9 cellular contexts compared by ENCODE assay signal in the genomic region with DNA sequence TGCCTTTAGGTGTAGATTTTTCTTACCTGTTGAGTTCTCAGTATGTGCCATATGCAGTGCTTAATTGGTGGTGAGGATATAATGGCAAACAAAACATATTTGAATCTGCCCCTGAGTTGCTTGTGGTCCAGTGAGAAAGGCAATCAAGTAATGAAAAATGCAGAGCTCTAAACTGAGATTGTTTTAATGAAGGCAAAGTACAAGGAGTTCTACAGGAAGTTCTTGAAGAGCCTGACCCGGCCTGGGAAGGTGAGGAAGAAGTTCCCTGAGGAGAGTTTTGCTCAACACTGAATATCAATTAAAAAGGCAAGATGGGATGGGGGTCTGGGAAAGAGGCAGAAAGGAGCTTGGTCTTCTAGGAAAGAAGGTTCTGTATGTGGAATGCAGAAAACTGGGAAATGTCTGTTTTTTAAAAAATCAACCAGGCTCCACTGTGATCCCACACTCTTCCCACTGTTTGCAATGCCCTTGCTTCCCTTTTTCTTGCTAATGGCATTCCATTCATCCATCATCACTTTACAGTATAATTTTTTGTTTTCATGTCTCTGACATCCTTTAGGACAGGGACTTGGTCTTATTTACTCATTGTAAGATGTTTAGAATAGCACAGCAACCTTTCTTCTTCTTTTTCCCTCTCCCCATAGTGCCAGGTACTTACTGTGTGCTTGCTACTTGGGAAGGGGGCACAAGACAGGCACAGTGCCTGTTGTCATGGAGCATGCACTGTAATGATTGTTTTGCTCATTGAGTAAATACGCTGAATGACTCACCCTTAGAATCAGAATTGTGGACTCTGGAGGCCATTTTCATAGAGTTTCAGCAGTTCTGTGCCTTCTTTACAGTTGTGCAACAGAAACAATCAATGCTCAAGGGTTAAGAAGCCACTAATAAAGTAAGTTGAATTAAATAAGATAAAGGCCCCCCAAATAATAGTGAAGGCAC.
DNase-seq lines count a peak whose midpoint lies in the region; ATAC-seq, FAIRE-seq and TF ChIP-seq lines count a peak whose summit lies in the region.
"Had no signal": no experiment of that assay in that cellular context is flagged by ENCODE, and none has a peak within 500 bp of the region (broad histone marks: within the 10 kb centered on the region; RNA-seq: fewer than 3 reads in every experiment).

No MANE protein-coding gene starts in this region.

- no peak for ATAC-seq in Right ventricle myocardium inferior

- H3K27ac ChIP-seq in mesodermal cell (ENCODE audit: low read depth, low read length, severe bottlenecking): peak overlapping the region; percentile 31

- WGBS in mesodermal cell (ENCODE audit: insufficient coverage in 2 of 2), 2 experiments: 75 to 80% methylated on average over 1 to 2 of the region's 2 CpGs

- H3K9me3 ChIP-seq in mesodermal cell (ENCODE audit: control insufficient read depth, low read length): no peaks in the 10 kb centered on the region

- intact Hi-C loops in Right ventricle myocardium inferior (cut with DNase I): no loop called here

- no peaks in the 10 kb centered on the region for H3K27me3 ChIP-seq in bronchial epithelial cell (ENCODE audit: control insufficient read depth, insufficient read depth, low read length)

- H3K36me3 ChIP-seq in bronchial epithelial cell (ENCODE audit: control insufficient read depth, insufficient read depth, low read length) (peaks cover 1% of the 10 kb centered on the region), mesodermal cell (ENCODE audit: control insufficient read depth, insufficient read depth, low read length) (no peaks in the 10 kb centered on the region)

- no peak for FAIRE-seq in bronchial epithelial cell (lab: Jason Lieb, UNC)

- peaks cover 12% of the 10 kb centered on the region for H3K4me1 ChIP-seq in mesodermal cell (ENCODE audit: control insufficient read depth, insufficient read depth, low read length, poor library complexity, severe bottlenecking)

- H3K4me3 ChIP-seq in bronchial epithelial cell (ENCODE audit: low read depth, low read length) (no peak overlapping the region), mesodermal cell (ENCODE audit: extremely low read depth, insufficient read depth, low read length, poor library complexity, severe bottlenecking) (no peak overlapping the region)

- DNase-seq in DMS79 (lab: John Stamatoyannopoulos, UW) (peak; percentile 5), NCI-H2029 treated with DMSO at 0.1 percent for 48 hours (lab: John Stamatoyannopoulos, UW) (peak; percentile 44), bronchial epithelial cell (ENCODE audit: low read depth) (peak; percentile 93), NAMALWA (ENCODE audit: low spot score) (no peak), Right ventricle myocardium inferior (ENCODE audit: missing footprints) (no peak), anterior cingulate cortex (lab: John Stamatoyannopoulos, UW) (no peak), NOMO-1 treated with DMSO at 0.1 percent for 48 hours (lab: John Stamatoyannopoulos, UW; ENCODE audit: unreplicated experiment) (no peak)
- DNase-seq: stimulated activated CD4-positive, alpha-beta T cell treated with anti-CD3 and anti-CD28 coated beads, Interleukin-1b, Interleukin-23, amount 100 ng/mL, for 48 hours had no signal

- no peak for TF ChIP-seq CTCF in bronchial epithelial cell (IDR thresholded peaks at IDR 0.05; ENCODE audit: insufficient read depth, low read length, severe bottlenecking)

Comparison
In these comparisons a context has a peak if more than half of its experiments do, and no peak if none do; other contexts are left out.
1. DNase-seq: peak in DMS79 (single experiment), NCI-H2029 treated with DMSO at 0.1 percent for 48 hours (single experiment) and bronchial epithelial cell (single experiment); none in NAMALWA (single experiment), Right ventricle myocardium inferior (single experiment), anterior cingulate cortex (0 of 58) and NOMO-1 treated with DMSO at 0.1 percent for 48 hours (single experiment).